ENCODE assay signal across 8 cellular contexts in the genomic region with DNA sequence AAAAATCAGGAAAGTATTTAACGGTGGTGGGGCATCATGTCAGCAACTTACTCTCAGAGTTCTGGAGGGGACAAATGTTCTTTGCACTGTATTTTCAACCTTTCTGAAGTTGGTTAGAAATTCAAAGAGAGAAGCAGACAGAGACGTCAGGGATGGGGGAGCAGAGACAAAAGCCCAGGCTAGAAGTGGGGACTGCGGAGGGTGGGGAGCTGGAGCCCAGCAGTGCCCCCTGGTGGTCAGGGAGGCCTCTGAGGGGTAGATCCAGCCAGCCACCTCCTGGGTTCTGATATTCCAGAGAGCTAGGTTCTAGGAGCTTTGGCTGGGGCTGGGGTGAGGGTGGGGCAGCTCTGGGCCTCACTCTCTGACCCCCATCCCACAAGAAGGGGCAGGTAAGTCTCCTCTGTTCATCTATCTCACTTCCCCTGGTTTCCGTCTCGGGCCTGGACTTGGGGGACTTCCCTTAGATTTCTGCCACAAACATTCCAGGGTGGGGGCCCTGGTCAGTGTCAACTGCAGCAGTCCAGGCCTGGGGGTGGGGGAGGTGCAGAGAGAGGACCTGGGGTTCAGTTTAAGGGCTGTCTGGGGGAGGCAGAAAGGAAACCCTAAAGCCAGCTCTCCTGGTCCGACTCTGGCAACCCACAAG. TPM values are rescaled to one million over a fixed set of nuclear protein-coding genes. Genes with fewer than 3 reads are reported as not detected.
DNase-seq lines count a peak whose midpoint lies in the region; ATAC-seq, FAIRE-seq and TF ChIP-seq lines count a peak whose summit lies in the region.

No MANE protein-coding gene starts in this region.

- peak; percentile 91 for ATAC-seq in DND-41 (ENCODE audit: insufficient read depth, low read depth)
- ATAC-seq in K562, result peak; percentile 99
- peak; percentile 89 for ATAC-seq in left lobe of liver
- no peak for ATAC-seq in GM21447 (IDR thresholded peaks at IDR 0.05; ENCODE audit: unreplicated experiment)

- intact Hi-C loops in K562 (cut with micrococcal nuclease), result no loop called here

- no peak overlapping the region for H3K4me2 ChIP-seq in DND-41 (ENCODE audit: insufficient read depth, low read length)
- H3K4me2 ChIP-seq in K562 (ENCODE audit: insufficient read depth, low read length), result no peak overlapping the region

- H3K9me3 ChIP-seq in DND-41 (ENCODE audit: insufficient read depth, low read length, severe bottlenecking), result no peaks in the 10 kb centered on the region
- H3K9me3 ChIP-seq in K562 (replicated peaks; ENCODE audit: control insufficient read depth, insufficient read depth, low read depth, low read length), result no peaks in the 10 kb centered on the region

- H2AFZ ChIP-seq in DND-41 (ENCODE audit: low read depth, low read length) (no peak overlapping the region), K562 (ENCODE audit: low read depth, low read length) (no peak overlapping the region)

- TF ChIP-seq CTCF in DND-41 (IDR thresholded peaks at IDR 0.05; ENCODE audit: borderline replicate concordance, extremely low read depth, low read length, poor library complexity, severe bottlenecking) (peak; percentile 85), K562 (IDR thresholded peaks at IDR 0.05 in 2 of 3, conservative IDR thresholded peaks at IDR 0.05 in 1 of 3; ENCODE audit: insufficient read depth in 2 of 3, low read depth in 1 of 3, low read length in 3 of 3) (peak; percentile 66 to 79 (median 69))

- H3K9ac ChIP-seq in DND-41 (ENCODE audit: low read depth, low read length) (no peak overlapping the region), K562 (ENCODE audit: insufficient read depth in 1 of 2, low read depth in 2 of 2, low read length in 2 of 2) (no peak overlapping the region)

- no TSS peak for BruUV-seq in K562 (replicated peaks; lab: Mats Ljungman, UMichigan)

- no peaks in the 10 kb centered on the region for H3K4me1 ChIP-seq in DND-41 (ENCODE audit: insufficient read depth, low read length)
- no peaks in the 10 kb centered on the region for H3K4me1 ChIP-seq in K562 (replicated peaks in 1 of 2; ENCODE audit: control insufficient read depth in 2 of 2, insufficient read depth in 2 of 2, low read length in 2 of 2)

- H4K20me1 ChIP-seq in DND-41 (ENCODE audit: insufficient read depth, low read length), result 0 out of 2 replicates have a peak, but pooled peaks cover 3% of the 10 kb centered on the region
- H4K20me1 ChIP-seq in K562 (replicated peaks; ENCODE audit: control insufficient read depth, insufficient read depth, low read length), result no peaks in the 10 kb centered on the region

- FAIRE-seq in K562 (lab: Jason Lieb, UNC), result no peak

- no peaks in the 10 kb centered on the region for H3K9me1 ChIP-seq in K562 (ENCODE audit: control insufficient read depth, insufficient read depth, low read length)

- in situ Hi-C loops in K562 (cut with MboI), result no loop called here

- H3K36me3 ChIP-seq in DND-41 (ENCODE audit: insufficient read depth, low read length) (no peaks in the 10 kb centered on the region), K562 (ENCODE audit: control insufficient read depth, insufficient read depth, low read length) (no peaks in the 10 kb centered on the region)

- no peak for TF ChIP-seq POLR2A in K562 (conservative IDR thresholded peaks at IDR 0.05)

- WGBS in K562 (ENCODE audit: insufficient coverage, low coverage, missing lambda C conversion rate), result 8% methylated on average over 4 of the region's 6 CpGs

- H3K4me3 ChIP-seq in DND-41 (ENCODE audit: low read depth in 1 of 2, low read length in 2 of 2), result no peak overlapping the region
- H3K4me3 ChIP-seq in K562, result no peak overlapping the region

- CTCF ChIA-PET in K562 (lab: Yijun Ruan, JAX; ENCODE audit: low intra/inter-chr PET ratio), result interaction anchor here (1.2 kb wide), 1 partner anchor 208 kb away, joined by 6 read pairs; no protein-coding TSS in a partner anchor

- peak; percentile 56 for DNase-seq in DND-41
- DNase-seq in HUDEP-2 (lab: John Stamatoyannopoulos, UW; ENCODE audit: unreplicated experiment in 76 of 76), result peak in 45 of 76 experiments; percentile 2 to 57 (median 20)
- peak; percentile 38 for DNase-seq in T-helper 9 cell
- DNase-seq in K562 (ENCODE audit: extremely low read depth in 1 of 4, low spot score in 3 of 4), result peak; percentile 54 to 88 (median 83)
- peak; percentile 68 for DNase-seq in left lobe of liver (ENCODE audit: low spot score)
- DNase-seq in stimulated activated CD4-positive, alpha-beta T cell treated with anti-CD3 and anti-CD28 coated beads, TNF-alpha, amount 100 ng/mL, for 48 hours (ENCODE audit: low read depth in 3 of 3), result peak; percentile 11 to 62 (median 32)
- DNase-seq in central memory CD4-positive, alpha-beta T cell, result no peak

- no peak overlapping the region for H3K27ac ChIP-seq in DND-41 (ENCODE audit: low read length)
- H3K27ac ChIP-seq in K562 (ENCODE audit: extremely low read depth, low read depth, low read length), result no peak overlapping the region

- H3K79me2 ChIP-seq in DND-41 (ENCODE audit: insufficient read depth, low read length) (no peaks in the 10 kb centered on the region), K562 (ENCODE audit: control insufficient read depth, insufficient read depth, low read length) (no peaks in the 10 kb centered on the region)

- TF ChIP-seq RAD21 in K562 (CRISPR knock-in tag; conservative IDR thresholded peaks at IDR 0.05 in 1 of 2, IDR thresholded peaks at IDR 0.05 in 1 of 2), result peak in 1 of 2 experiments; percentile 40; a peak in 1 of 4 replicates

- POLR2A ChIA-PET in K562 (lab: Yijun Ruan, JAX), result no interaction called here

- TF ChIP-seq EP300 in K562 (IDR thresholded peaks at IDR 0.05; ENCODE audit: low read length), result no peak

- H3K27me3 ChIP-seq in DND-41 (ENCODE audit: insufficient read depth, low read length, poor library complexity) (peaks cover 2% of the 10 kb centered on the region), K562 (ENCODE audit: control insufficient read depth in 2 of 2, insufficient read depth in 2 of 2, low read length in 2 of 2) (peaks cover 0 to 29% of the 10 kb centered on the region in 2 experiments; a peak in 2 of 5 replicates)

TF ChIP-seq in K562, 482 proteins besides CTCF, POLR2A, EP300 and RAD21:
- TF ChIP-seq SREBF1 (IDR thresholded peaks at IDR 0.05; ENCODE audit: borderline replicate concordance, low read depth, low read length) (no peak), SMC3 (conservative IDR thresholded peaks at IDR 0.05; ENCODE audit: insufficient read depth, low read depth, low read length) (peak; percentile 29; the same call in 1 of the 2 replicates), ZNF133 (CRISPR knock-in tag; IDR thresholded peaks at IDR 0.05) (no peak), KLF16 (IDR thresholded peaks at IDR 0.05) (0 out of 2 replicates have a peak, but pooled peaks have one; percentile 27)

RNA-seq across cellular contexts. Expression of a gene that starts 8.9 kb away (rescaled TPM):
- 5.0 and 10.2 TPM in 2 replicates for total RNA-seq in K562 (2011; cell fraction: chromatin; rRNA removed; ENCODE audit: low replicate concordance)
- total RNA-seq in K562 (2011; cell fraction: nucleolus; rRNA removed), result 3.6 and 5.0 TPM in 2 replicates
- total RNA-seq in K562 (2011; cell fraction: nucleoplasm; rRNA removed), result 4.4 and 9.5 TPM in 2 replicates
- total RNA-seq in K562 (2014; rRNA removed) (0.77 and 1.0 TPM in 2 replicates), K562 (2014; rRNA removed; fragmentation: Illumina TruSeq; extraction: Trizol) (0.47 and 0.51 TPM in 2 replicates), K562 (2015; rRNA removed; fragmentation: Illumina TruSeq; extraction: Trizol) (0.18 and 0.23 TPM in 2 replicates), K562 (2021) (1.9 and 2.0 TPM in 2 replicates), left lobe of liver (102 TPM)
- polyA plus RNA-seq in K562 (2011; rRNA removed) (0.61 and 1.3 TPM in 2 replicates), K562 (2014; fragmentation: Illumina TruSeq; extraction: Trizol) (1.8 and 2.7 TPM in 2 replicates), K562 (2014; fragmentation: Nextera tagmentation; extraction: Ambion mirVana) (under 1 TPM; 0.13 to 0.18 TPM), K562 (2014; rRNA removed) (1.1 and 1.4 TPM in 2 replicates)
- 0.44 and 1.1 TPM in 2 replicates for polyA plus RNA-seq in K562 (2011; cell fraction: cytosol; rRNA removed)
- polyA plus RNA-seq in K562 (2011; cell fraction: nucleus; rRNA removed), result 0.86 and 3.4 TPM in 2 replicates
- 1.7 and 1.9 TPM in 2 replicates for polyA plus RNA-seq in K562 (2012)
- 1.4 and 1.6 TPM in 2 replicates for polyA minus RNA-seq in K562 (2011; rRNA and poly(A)+ RNA removed)
- polyA minus RNA-seq in K562 (2011; cell fraction: cytosol; rRNA and poly(A)+ RNA removed), result 1.3 and 2.3 TPM in 2 replicates
- polyA minus RNA-seq in K562 (2011; cell fraction: nucleus; rRNA and poly(A)+ RNA removed), result 1.9 and 2.8 TPM in 2 replicates
